In genomic region chr13:77384999-77385398, GRCh38 we compare ENCODE assay signal across 20 cellular contexts.
"Had no signal": no experiment of that assay in that cellular context is flagged by ENCODE, and none has a peak within 500 bp of the region (broad histone marks: within the 10 kb centered on the region; RNA-seq: fewer than 3 reads in every experiment).

No MANE protein-coding gene starts in this region.

- H3K4me3 ChIP-seq: heart right ventricle, left ventricle myocardium inferior, sigmoid colon, thyroid gland had no signal

- ATAC-seq: activated naive CD8-positive, alpha-beta T cell treated with anti-CD3 and anti-CD28 coated beads, Interleukin-2, amount 50 U/mL, for 24 hours; heart right ventricle; T-cell had no signal

- DNase-seq: activated CD4-positive, alpha-beta T cell treated with anti-CD3 and anti-CD28 coated beads, Interleukin-2, amount 50 U/mL, for 1 hour; activated CD4-positive, CD25-positive, alpha-beta regulatory T cell treated with anti-CD3 and anti-CD28 coated beads, Interleukin-2, amount 50 U/mL, for 72 hours; activated CD8-positive, alpha-beta memory T cell treated with anti-CD3 and anti-CD28 coated beads, Interleukin-2, amount 50 U/mL, for 48 hours; activated effector memory CD4-positive, alpha-beta T cell treated with Interleukin-2 at 50 U/mL for 16 hours; activated naive CD4-positive, alpha-beta T cell treated with anti-CD3 and anti-CD28 coated beads, Interleukin-2, amount 10 ng/mL, durations not matched to agents 7 days and 5 days; activated naive CD8-positive, alpha-beta T cell treated with anti-CD3 and anti-CD28 coated beads, Interleukin-2, amount 50 U/mL, for 24 hours; activated T-cell treated with anti-CD3 and anti-CD28 coated beads, Interleukin-2, amount 50 U/mL, for 48 hours; aorta; endodermal cell; heart right ventricle; kidney glomerular epithelial cell; left ventricle myocardium inferior; mammary epithelial cell; midbrain; sigmoid colon; stimulated activated CD8-positive, alpha-beta memory T cell treated with anti-CD3 and anti-CD28 coated beads, Interleukin-4, amount 100 ng/mL, for 48 hours; stimulated activated naive CD4-positive, alpha-beta T cell; T-cell; T-helper 9 cell; thyroid gland had no signal
